11 cellular contexts compared by ENCODE assay signal in genomic region chr13:45335397-45336024, GRCh38. TPM values are rescaled to one million over a fixed set of nuclear protein-coding genes. Genes with fewer than 3 reads are reported as not detected.
DNase-seq lines count a peak whose midpoint lies in the region; ATAC-seq and TF ChIP-seq lines count a peak whose summit lies in the region.
"Had no signal": no experiment of that assay in that cellular context is flagged by ENCODE, and none has a peak within 500 bp of the region (broad histone marks: within the 10 kb centered on the region; RNA-seq: fewer than 3 reads in every experiment).

No MANE protein-coding gene starts in this region.

- WGBS in mammary epithelial cell (ENCODE audit: low coverage, missing lambda C conversion rate), result 94% methylated on average over 2 of the region's 3 CpGs
- WGBS in psoas muscle, 3 donors, result 34 to 65% (median 37%) methylated on average over 3 of the region's 3 CpGs

- H3K79me2 ChIP-seq in Loucy (ENCODE audit: insufficient read depth, low read length), result peaks cover 88% of the 10 kb centered on the region
- peaks cover 63% of the 10 kb centered on the region for H3K79me2 ChIP-seq in mammary epithelial cell (ENCODE audit: insufficient read depth, low read length)

- H3K4me3 Mint-ChIP-seq in activated CD4-positive, alpha-beta T cell treated with anti-CD3 and anti-CD28 coated beads for 36 hours, result peak overlapping the region; percentile 99

- BruUV-seq in mammary epithelial cell (replicated peaks; lab: Mats Ljungman, UMichigan), result no TSS peak

- H3K9ac ChIP-seq in Loucy (ENCODE audit: low read depth, low read length, poor library complexity, severe bottlenecking) (peak overlapping the region; percentile 24), mammary epithelial cell (ENCODE audit: insufficient read depth, low read length) (no peak overlapping the region)

- TF ChIP-seq CTCF in Loucy (conservative IDR thresholded peaks at IDR 0.05; ENCODE audit: low read length), result no peak
- TF ChIP-seq CTCF in mammary epithelial cell (conservative IDR thresholded peaks at IDR 0.05 in 1 of 2, IDR thresholded peaks at IDR 0.05 in 1 of 2; ENCODE audit: extremely low read depth in 1 of 2, insufficient read depth in 1 of 2, low read depth in 1 of 2, low read length in 2 of 2), result no peak
- no peak for TF ChIP-seq CTCF in psoas muscle (IDR thresholded peaks at IDR 0.05)

- in situ Hi-C loops in mammary epithelial cell (cut with MboI; ENCODE audit: low sequenced_read_pairs in 2 of 2), result no loop called here

- H4K20me1 ChIP-seq in Loucy (ENCODE audit: insufficient read depth, low read length, poor library complexity, severe bottlenecking), result peaks cover 67% of the 10 kb centered on the region
- H4K20me1 ChIP-seq in mammary epithelial cell (ENCODE audit: insufficient read depth, low read length), result peaks cover 52% of the 10 kb centered on the region

- no peaks in the 10 kb centered on the region for H3K9me3 Mint-ChIP-seq in activated CD4-positive, alpha-beta T cell treated with anti-CD3 and anti-CD28 coated beads for 36 hours (ENCODE audit: low read depth)

- H3F3A ChIP-seq in Loucy (ENCODE audit: low read depth), result peaks cover 22% of the 10 kb centered on the region

- intact Hi-C loops in activated CD4-positive, alpha-beta T cell treated with anti-CD3 and anti-CD28 coated beads for 36 hours (cut with DNase I, micrococcal nuclease), result loop anchor here in 1 of 2 experiments (10.0 kb wide), 1 partner anchor 839 kb away; no protein-coding TSS in a partner anchor
- intact Hi-C loops in mammary epithelial cell (cut with micrococcal nuclease) (no loop called here), psoas muscle (cut with DNase I) (no loop called here)

- H3K27me3 Mint-ChIP-seq in activated CD4-positive, alpha-beta T cell treated with anti-CD3 and anti-CD28 coated beads for 36 hours, result no peaks in the 10 kb centered on the region

- no peak overlapping the region for H2AFZ ChIP-seq in Loucy (ENCODE audit: low read length)
- no peak overlapping the region for H2AFZ ChIP-seq in mammary epithelial cell (ENCODE audit: low read depth, low read length)

- CTCF ChIA-PET in activated CD4-positive, alpha-beta T cell treated with anti-CD3 and anti-CD28 coated beads for 36 hours (lab: Charles Lee), result interaction anchor here (1.4 kb wide), 1 partner anchor 55 kb away, joined by 4 read pairs; no protein-coding TSS in a partner anchor
- CTCF ChIA-PET in mammary epithelial cell (lab: Charles Lee; ENCODE audit: low non-redundant PET), result no interaction called here

- H3K36me3 Mint-ChIP-seq in activated CD4-positive, alpha-beta T cell treated with anti-CD3 and anti-CD28 coated beads for 36 hours (ENCODE audit: low read depth), result peaks cover 68% of the 10 kb centered on the region

- H3K9me2 ChIP-seq in Loucy (replicated peaks; ENCODE audit: low read depth, low read length), result no peaks in the 10 kb centered on the region

- no peak for DNase-seq in activated CD4-positive, alpha-beta T cell treated with anti-CD3 and anti-CD28 coated beads for 36 hours
- no peak for DNase-seq in activated CD4-positive, alpha-beta T cell treated with anti-CD3 and anti-CD28 coated beads for 1 hour
- DNase-seq in mammary epithelial cell (no peak), psoas muscle (no peak), superior temporal gyrus (ENCODE audit: extremely low spot score) (no peak), hippocampal formation (lab: John Stamatoyannopoulos, UW) (no peak)
- DNase-seq: brain microvascular endothelial cell, NCI-H1694 treated with DMSO at 0.1 percent for 48 hours had no signal

- POLR2A ChIA-PET in activated CD4-positive, alpha-beta T cell treated with anti-CD3 and anti-CD28 coated beads for 36 hours (lab: Charles Lee), result interaction anchor here (0.5 to 1.2 kb wide), 2 partner anchors 33 to 138 kb away, joined by 3 read pairs; no protein-coding TSS in a partner anchor

- H3K27ac Mint-ChIP-seq in activated CD4-positive, alpha-beta T cell treated with anti-CD3 and anti-CD28 coated beads for 36 hours, result peak overlapping the region; percentile 89

- H3K4me2 ChIP-seq in Loucy (ENCODE audit: low read depth, low read length, poor library complexity, severe bottlenecking) (peak overlapping the region; percentile 92), mammary epithelial cell (ENCODE audit: insufficient read depth, low read depth, low read length) (peak overlapping the region; percentile 33)

- H3K27me3 ChIP-seq in Loucy (ENCODE audit: insufficient read depth, low read length, poor library complexity, severe bottlenecking) (peaks cover 7% of the 10 kb centered on the region), mammary epithelial cell (ENCODE audit: insufficient read depth, low read length) (no peaks in the 10 kb centered on the region), psoas muscle (ENCODE audit: insufficient read depth in 3 of 3, low read length in 2 of 3) (no peaks in the 10 kb centered on the region)
- H3K27me3 ChIP-seq: brain microvascular endothelial cell had no signal

- H3K4me1 ChIP-seq in Loucy (ENCODE audit: insufficient read depth, low read length, poor library complexity, severe bottlenecking) (peaks cover 94% of the 10 kb centered on the region), mammary epithelial cell (ENCODE audit: insufficient read depth, low read length) (peaks cover 81% of the 10 kb centered on the region), psoas muscle (peaks cover 90% of the 10 kb centered on the region)

- dilution Hi-C loops in mammary epithelial cell (cut with HindIII; ENCODE audit: low sequenced_read_pairs), result loop anchor here (10.0 kb wide), 1 partner anchor 59 kb away; no protein-coding TSS in a partner anchor

- H3K27ac ChIP-seq in mammary epithelial cell (ENCODE audit: insufficient read depth, low read depth, low read length) (no peak overlapping the region), psoas muscle (peak overlapping the region; percentile 98)
- H3K27ac ChIP-seq: brain microvascular endothelial cell had no signal

- H3K9me3 ChIP-seq in Loucy (ENCODE audit: insufficient read depth, low read depth, low read length), result no peaks in the 10 kb centered on the region
- no peaks in the 10 kb centered on the region for H3K9me3 ChIP-seq in mammary epithelial cell (replicated peaks; ENCODE audit: insufficient read depth, low read length)
- H3K9me3 ChIP-seq in psoas muscle, result no peaks in the 10 kb centered on the region

- ATAC-seq in activated CD4-positive, alpha-beta T cell treated with anti-CD3 and anti-CD28 coated beads for 36 hours, result no peak
- ATAC-seq in psoas muscle (no peak), HG03039 (IDR thresholded peaks at IDR 0.05; ENCODE audit: unreplicated experiment) (no peak)

- peak overlapping the region; percentile 59 for H3K4me3 ChIP-seq in Loucy (ENCODE audit: low read length, poor library complexity, severe bottlenecking)
- H3K4me3 ChIP-seq in mammary epithelial cell (replicated peaks in 1 of 3; ENCODE audit: insufficient read depth in 1 of 3, low read depth in 2 of 3, low read length in 3 of 3), result no peak overlapping the region
- H3K4me3 ChIP-seq in psoas muscle, result peak overlapping the region; percentile 80
- H3K4me3 ChIP-seq: lung had no signal

- H3K4me1 Mint-ChIP-seq in activated CD4-positive, alpha-beta T cell treated with anti-CD3 and anti-CD28 coated beads for 36 hours, result peaks cover 81% of the 10 kb centered on the region

- H3K36me3 ChIP-seq in Loucy (ENCODE audit: insufficient read depth, low read length) (peaks cover 51% of the 10 kb centered on the region), mammary epithelial cell (ENCODE audit: insufficient read depth, low read length) (peaks cover 53% of the 10 kb centered on the region), psoas muscle (ENCODE audit: insufficient read depth in 1 of 2, low read depth in 1 of 2) (peaks cover 25 to 69% of the 10 kb centered on the region in 2 donors)

RNA-seq across cellular contexts. Expression of gene TPT1, which starts 5.5 kb away (rescaled TPM):
- total RNA-seq in activated CD4-positive, alpha-beta T cell treated with anti-CD3 and anti-CD28 coated beads for 36 hours, result 1,000 to 10,000 TPM; 3,408 to 3,964 TPM
- 1,000 to 10,000 TPM; 1,890 to 3,324 TPM for total RNA-seq in mammary epithelial cell
- polyA plus RNA-seq in mammary epithelial cell, result 4,455 TPM
- polyA minus RNA-seq in mammary epithelial cell, result 1,866 TPM
- total RNA-seq in psoas muscle, result over 10,000 TPM in 3 of 4 donors, 1,000 to 10,000 TPM in 1; 7,807 to 12,417 (median 11,452) TPM
- over 10,000 TPM; 17,732 to 19,074 (median 18,570) TPM for polyA plus RNA-seq in psoas muscle

Comparison
In these comparisons a context has a peak if more than half of its experiments do, and no peak if none do; other contexts are left out.
1. H3K4me3 ChIP-seq: peak in Loucy (single experiment) and psoas muscle (single experiment); none in mammary epithelial cell (0 of 3).